In the genomic region with DNA sequence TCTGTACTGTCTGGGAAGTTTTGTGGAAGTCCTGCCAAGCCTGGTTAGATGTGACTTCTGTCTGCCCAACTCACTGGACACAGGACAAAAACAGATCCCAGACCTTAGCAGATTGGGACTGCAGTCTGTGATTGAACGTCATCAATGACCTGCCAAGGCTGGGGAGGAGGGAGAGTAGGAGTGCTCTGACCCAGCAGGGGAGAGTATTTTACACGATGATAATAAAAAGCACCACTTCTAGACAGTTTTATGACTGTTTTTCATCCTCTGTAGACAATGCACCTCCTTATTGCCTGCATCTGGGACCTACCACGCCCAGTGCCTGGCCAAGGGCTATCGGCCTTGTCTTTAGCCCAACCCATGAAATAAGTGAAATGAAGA, we compare ENCODE assay signal across 1 cellular context.
TF ChIP-seq lines count a peak whose summit lies in the region.

No MANE protein-coding gene starts in this region.

TF ChIP-seq in HEK293, 187 proteins besides CTCF, POLR2A, EP300 and RAD21 (continued from another document and continues in another):
- TF ChIP-seq, protein P1, sequence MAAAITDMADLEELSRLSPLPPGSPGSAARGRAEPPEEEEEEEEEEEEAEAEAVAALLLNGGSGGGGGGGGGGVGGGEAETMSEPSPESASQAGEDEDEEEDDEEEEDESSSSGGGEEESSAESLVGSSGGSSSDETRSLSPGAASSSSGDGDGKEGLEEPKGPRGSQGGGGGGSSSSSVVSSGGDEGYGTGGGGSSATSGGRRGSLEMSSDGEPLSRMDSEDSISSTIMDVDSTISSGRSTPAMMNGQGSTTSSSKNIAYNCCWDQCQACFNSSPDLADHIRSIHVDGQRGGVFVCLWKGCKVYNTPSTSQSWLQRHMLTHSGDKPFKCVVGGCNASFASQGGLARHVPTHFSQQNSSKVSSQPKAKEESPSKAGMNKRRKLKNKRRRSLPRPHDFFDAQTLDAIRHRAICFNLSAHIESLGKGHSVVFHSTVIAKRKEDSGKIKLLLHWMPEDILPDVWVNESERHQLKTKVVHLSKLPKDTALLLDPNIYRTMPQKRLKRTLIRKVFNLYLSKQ (tag by site-specific recombination; IDR thresholded peaks at IDR 0.05; ENCODE audit: borderline replicate concordance) = no peak
- no peak for TF ChIP-seq ZNF558 (tag by site-specific recombination; IDR thresholded peaks at IDR 0.05)
- TF ChIP-seq ZNF274 (IDR thresholded peaks at IDR 0.05; ENCODE audit: low read length) = no peak
- TF ChIP-seq ZNF274 (tag by site-specific recombination; IDR thresholded peaks at IDR 0.05; ENCODE audit: borderline replicate concordance) = no peak
- TF ChIP-seq ZNF169 (tag by site-specific recombination; IDR thresholded peaks at IDR 0.05) = no peak
- 0 out of 2 replicates have a peak, but pooled peaks have one; percentile 21 for TF ChIP-seq ZFP69B (tag by site-specific recombination; IDR thresholded peaks at IDR 0.05)
- peak; percentile 63 for TF ChIP-seq KLF1 (tag by site-specific recombination; IDR thresholded peaks at IDR 0.05)
- TF ChIP-seq WT1 (tag by site-specific recombination; IDR thresholded peaks at IDR 0.05) = peak; percentile 91
- TF ChIP-seq, protein P2, sequence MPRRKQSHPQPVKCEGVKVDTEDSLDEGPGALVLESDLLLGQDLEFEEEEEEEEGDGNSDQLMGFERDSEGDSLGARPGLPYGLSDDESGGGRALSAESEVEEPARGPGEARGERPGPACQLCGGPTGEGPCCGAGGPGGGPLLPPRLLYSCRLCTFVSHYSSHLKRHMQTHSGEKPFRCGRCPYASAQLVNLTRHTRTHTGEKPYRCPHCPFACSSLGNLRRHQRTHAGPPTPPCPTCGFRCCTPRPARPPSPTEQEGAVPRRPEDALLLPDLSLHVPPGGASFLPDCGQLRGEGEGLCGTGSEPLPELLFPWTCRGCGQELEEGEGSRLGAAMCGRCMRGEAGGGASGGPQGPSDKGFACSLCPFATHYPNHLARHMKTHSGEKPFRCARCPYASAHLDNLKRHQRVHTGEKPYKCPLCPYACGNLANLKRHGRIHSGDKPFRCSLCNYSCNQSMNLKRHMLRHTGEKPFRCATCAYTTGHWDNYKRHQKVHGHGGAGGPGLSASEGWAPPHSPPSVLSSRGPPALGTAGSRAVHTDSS (tag by site-specific recombination; IDR thresholded peaks at IDR 0.05) = no peak
- TF ChIP-seq ZNF133 (tag by site-specific recombination; IDR thresholded peaks at IDR 0.05) = no peak
- TF ChIP-seq, protein P3, sequence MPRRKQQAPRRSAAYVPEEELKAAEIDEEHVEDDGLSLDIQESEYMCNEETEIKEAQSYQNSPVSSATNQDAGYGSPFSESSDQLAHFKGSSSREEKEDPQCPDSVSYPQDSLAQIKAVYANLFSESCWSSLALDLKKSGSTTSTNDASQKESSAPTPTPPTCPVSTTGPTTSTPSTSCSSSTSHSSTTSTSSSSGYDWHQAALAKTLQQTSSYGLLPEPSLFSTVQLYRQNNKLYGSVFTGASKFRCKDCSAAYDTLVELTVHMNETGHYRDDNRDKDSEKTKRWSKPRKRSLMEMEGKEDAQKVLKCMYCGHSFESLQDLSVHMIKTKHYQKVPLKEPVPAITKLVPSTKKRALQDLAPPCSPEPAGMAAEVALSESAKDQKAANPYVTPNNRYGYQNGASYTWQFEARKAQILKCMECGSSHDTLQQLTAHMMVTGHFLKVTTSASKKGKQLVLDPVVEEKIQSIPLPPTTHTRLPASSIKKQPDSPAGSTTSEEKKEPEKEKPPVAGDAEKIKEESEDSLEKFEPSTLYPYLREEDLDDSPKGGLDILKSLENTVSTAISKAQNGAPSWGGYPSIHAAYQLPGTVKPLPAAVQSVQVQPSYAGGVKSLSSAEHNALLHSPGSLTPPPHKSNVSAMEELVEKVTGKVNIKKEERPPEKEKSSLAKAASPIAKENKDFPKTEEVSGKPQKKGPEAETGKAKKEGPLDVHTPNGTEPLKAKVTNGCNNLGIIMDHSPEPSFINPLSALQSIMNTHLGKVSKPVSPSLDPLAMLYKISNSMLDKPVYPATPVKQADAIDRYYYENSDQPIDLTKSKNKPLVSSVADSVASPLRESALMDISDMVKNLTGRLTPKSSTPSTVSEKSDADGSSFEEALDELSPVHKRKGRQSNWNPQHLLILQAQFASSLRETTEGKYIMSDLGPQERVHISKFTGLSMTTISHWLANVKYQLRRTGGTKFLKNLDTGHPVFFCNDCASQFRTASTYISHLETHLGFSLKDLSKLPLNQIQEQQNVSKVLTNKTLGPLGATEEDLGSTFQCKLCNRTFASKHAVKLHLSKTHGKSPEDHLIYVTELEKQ (tag by site-specific recombination; IDR thresholded peaks at IDR 0.05; ENCODE audit: borderline replicate concordance) = 0 out of 2 replicates have a peak, but pooled peaks have one; percentile 30
- TF ChIP-seq, protein P4, sequence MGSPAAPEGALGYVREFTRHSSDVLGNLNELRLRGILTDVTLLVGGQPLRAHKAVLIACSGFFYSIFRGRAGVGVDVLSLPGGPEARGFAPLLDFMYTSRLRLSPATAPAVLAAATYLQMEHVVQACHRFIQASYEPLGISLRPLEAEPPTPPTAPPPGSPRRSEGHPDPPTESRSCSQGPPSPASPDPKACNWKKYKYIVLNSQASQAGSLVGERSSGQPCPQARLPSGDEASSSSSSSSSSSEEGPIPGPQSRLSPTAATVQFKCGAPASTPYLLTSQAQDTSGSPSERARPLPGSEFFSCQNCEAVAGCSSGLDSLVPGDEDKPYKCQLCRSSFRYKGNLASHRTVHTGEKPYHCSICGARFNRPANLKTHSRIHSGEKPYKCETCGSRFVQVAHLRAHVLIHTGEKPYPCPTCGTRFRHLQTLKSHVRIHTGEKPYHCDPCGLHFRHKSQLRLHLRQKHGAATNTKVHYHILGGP (tag by site-specific recombination; IDR thresholded peaks at IDR 0.05) = no peak
- no peak for TF ChIP-seq RBAK (tag by site-specific recombination; IDR thresholded peaks at IDR 0.05)
- no peak for TF ChIP-seq ZBTB48 (tag by site-specific recombination; IDR thresholded peaks at IDR 0.05)
- no peak for TF ChIP-seq ZBTB7A (tag by site-specific recombination; IDR thresholded peaks at IDR 0.05; ENCODE audit: low read depth)
- TF ChIP-seq ZNF404 (tag by site-specific recombination; IDR thresholded peaks at IDR 0.05) = no peak
- TF ChIP-seq, protein P5, sequence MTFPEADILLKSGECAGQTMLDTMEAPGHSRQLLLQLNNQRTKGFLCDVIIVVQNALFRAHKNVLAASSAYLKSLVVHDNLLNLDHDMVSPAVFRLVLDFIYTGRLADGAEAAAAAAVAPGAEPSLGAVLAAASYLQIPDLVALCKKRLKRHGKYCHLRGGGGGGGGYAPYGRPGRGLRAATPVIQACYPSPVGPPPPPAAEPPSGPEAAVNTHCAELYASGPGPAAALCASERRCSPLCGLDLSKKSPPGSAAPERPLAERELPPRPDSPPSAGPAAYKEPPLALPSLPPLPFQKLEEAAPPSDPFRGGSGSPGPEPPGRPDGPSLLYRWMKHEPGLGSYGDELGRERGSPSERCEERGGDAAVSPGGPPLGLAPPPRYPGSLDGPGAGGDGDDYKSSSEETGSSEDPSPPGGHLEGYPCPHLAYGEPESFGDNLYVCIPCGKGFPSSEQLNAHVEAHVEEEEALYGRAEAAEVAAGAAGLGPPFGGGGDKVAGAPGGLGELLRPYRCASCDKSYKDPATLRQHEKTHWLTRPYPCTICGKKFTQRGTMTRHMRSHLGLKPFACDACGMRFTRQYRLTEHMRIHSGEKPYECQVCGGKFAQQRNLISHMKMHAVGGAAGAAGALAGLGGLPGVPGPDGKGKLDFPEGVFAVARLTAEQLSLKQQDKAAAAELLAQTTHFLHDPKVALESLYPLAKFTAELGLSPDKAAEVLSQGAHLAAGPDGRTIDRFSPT (tag by site-specific recombination; IDR thresholded peaks at IDR 0.05) = peak; percentile 54; the same call in 1 of the 2 replicates
- no peak for TF ChIP-seq HOXC10 (CRISPR knock-in tag; IDR thresholded peaks at IDR 0.05)
- no peak for TF ChIP-seq ZEB2 (tag by site-specific recombination; IDR thresholded peaks at IDR 0.05)
- TF ChIP-seq, protein P6, sequence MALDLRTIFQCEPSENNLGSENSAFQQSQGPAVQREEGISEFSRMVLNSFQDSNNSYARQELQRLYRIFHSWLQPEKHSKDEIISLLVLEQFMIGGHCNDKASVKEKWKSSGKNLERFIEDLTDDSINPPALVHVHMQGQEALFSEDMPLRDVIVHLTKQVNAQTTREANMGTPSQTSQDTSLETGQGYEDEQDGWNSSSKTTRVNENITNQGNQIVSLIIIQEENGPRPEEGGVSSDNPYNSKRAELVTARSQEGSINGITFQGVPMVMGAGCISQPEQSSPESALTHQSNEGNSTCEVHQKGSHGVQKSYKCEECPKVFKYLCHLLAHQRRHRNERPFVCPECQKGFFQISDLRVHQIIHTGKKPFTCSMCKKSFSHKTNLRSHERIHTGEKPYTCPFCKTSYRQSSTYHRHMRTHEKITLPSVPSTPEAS (tag by site-specific recombination; IDR thresholded peaks at IDR 0.05) = no peak
- TF ChIP-seq, protein P7, sequence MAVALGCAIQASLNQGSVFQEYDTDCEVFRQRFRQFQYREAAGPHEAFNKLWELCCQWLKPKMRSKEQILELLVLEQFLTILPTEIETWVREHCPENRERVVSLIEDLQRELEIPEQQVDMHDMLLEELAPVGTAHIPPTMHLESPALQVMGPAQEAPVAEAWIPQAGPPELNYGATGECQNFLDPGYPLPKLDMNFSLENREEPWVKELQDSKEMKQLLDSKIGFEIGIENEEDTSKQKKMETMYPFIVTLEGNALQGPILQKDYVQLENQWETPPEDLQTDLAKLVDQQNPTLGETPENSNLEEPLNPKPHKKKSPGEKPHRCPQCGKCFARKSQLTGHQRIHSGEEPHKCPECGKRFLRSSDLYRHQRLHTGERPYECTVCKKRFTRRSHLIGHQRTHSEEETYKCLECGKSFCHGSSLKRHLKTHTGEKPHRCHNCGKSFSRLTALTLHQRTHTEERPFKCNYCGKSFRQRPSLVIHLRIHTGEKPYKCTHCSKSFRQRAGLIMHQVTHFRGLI (tag by site-specific recombination; IDR thresholded peaks at IDR 0.05) = no peak
- TF ChIP-seq ZNF571 (tag by site-specific recombination; IDR thresholded peaks at IDR 0.05) = no peak
- TF ChIP-seq, protein P8, sequence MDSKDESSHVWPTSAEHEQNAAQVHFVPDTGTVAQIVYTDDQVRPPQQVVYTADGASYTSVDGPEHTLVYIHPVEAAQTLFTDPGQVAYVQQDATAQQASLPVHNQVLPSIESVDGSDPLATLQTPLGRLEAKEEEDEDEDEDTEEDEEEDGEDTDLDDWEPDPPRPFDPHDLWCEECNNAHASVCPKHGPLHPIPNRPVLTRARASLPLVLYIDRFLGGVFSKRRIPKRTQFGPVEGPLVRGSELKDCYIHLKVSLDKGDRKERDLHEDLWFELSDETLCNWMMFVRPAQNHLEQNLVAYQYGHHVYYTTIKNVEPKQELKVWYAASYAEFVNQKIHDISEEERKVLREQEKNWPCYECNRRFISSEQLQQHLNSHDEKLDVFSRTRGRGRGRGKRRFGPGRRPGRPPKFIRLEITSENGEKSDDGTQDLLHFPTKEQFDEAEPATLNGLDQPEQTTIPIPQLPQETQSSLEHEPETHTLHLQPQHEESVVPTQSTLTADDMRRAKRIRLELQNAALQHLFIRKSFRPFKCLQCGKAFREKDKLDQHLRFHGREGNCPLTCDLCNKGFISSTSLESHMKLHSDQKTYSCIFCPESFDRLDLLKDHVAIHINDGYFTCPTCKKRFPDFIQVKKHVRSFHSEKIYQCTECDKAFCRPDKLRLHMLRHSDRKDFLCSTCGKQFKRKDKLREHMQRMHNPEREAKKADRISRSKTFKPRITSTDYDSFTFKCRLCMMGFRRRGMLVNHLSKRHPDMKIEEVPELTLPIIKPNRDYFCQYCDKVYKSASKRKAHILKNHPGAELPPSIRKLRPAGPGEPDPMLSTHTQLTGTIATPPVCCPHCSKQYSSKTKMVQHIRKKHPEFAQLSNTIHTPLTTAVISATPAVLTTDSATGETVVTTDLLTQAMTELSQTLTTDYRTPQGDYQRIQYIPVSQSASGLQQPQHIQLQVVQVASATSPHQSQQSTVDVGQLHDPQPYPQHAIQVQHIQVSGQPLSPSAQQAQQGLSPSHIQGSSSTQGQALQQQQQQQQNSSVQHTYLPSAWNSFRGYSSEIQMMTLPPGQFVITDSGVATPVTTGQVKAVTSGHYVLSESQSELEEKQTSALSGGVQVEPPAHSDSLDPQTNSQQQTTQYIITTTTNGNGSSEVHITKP (tag by site-specific recombination; IDR thresholded peaks at IDR 0.05) = peak; percentile 44; the same call in 1 of the 2 replicates
- TF ChIP-seq ZNF184 (tag by site-specific recombination; IDR thresholded peaks at IDR 0.05) = no peak
- TF ChIP-seq, protein P9, sequence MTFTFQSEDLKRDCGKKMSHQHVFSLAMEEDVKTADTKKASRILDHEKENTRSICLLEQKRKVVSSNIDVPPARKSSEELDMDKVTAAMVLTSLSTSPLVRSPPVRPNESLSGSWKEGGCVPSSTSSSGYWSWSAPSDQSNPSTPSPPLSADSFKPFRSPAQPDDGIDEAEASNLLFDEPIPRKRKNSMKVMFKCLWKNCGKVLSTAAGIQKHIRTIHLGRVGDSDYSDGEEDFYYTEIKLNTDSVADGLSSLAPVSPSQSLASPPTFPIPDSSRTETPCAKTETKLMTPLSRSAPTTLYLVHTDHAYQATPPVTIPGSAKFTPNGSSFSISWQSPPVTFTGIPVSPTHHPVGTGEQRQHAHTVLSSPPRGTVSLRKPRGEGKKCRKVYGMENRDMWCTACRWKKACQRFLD (tag by site-specific recombination; IDR thresholded peaks at IDR 0.05) = no peak
- no peak for TF ChIP-seq ZNF76 (tag by site-specific recombination; IDR thresholded peaks at IDR 0.05; ENCODE audit: borderline replicate concordance, low read depth)
- TF ChIP-seq KLF10 (tag by site-specific recombination; IDR thresholded peaks at IDR 0.05) = no peak
- TF ChIP-seq, protein P10, sequence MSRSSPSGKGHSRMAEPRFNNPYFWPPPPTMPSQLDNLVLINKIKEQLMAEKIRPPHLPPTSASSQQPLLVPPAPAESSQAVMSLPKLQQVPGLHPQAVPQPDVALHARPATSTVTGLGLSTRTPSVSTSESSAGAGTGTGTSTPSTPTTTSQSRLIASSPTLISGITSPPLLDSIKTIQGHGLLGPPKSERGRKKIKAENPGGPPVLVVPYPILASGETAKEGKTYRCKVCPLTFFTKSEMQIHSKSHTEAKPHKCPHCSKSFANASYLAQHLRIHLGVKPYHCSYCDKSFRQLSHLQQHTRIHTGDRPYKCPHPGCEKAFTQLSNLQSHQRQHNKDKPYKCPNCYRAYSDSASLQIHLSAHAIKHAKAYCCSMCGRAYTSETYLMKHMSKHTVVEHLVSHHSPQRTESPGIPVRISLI (tag by site-specific recombination; IDR thresholded peaks at IDR 0.05) = no peak
- TF ChIP-seq ZBTB17 (tag by site-specific recombination; IDR thresholded peaks at IDR 0.05) = peak; percentile 54; the same call in 1 of the 2 replicates
- TF ChIP-seq, protein P11, sequence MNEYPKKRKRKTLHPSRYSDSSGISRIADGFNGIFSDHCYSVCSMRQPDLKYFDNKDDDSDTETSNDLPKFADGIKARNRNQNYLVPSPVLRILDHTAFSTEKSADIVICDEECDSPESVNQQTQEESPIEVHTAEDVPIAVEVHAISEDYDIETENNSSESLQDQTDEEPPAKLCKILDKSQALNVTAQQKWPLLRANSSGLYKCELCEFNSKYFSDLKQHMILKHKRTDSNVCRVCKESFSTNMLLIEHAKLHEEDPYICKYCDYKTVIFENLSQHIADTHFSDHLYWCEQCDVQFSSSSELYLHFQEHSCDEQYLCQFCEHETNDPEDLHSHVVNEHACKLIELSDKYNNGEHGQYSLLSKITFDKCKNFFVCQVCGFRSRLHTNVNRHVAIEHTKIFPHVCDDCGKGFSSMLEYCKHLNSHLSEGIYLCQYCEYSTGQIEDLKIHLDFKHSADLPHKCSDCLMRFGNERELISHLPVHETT (tag by site-specific recombination; IDR thresholded peaks at IDR 0.05) = no peak
- TF ChIP-seq ZNF423 (tag by site-specific recombination; IDR thresholded peaks at IDR 0.05) = peak; percentile 56; the same call in 1 of the 2 replicates
